Comparison of ENCODE assay signal across 8 cellular contexts in genomic region chr1:165444897-165445370, GRCh38. TPM values are rescaled to one million over a fixed set of nuclear protein-coding genes. Genes with fewer than 3 reads are reported as not detected.
DNase-seq lines count a peak whose midpoint lies in the region; ATAC-seq lines count a peak whose summit lies in the region.

Gene RXRG, minus strand, starts transcription at chr1:165445126. Its CDS starts 233 bp downstream, at chr1:165444893.

- H3K4me3 ChIP-seq in effector memory CD4-positive, alpha-beta T cell (ENCODE audit: insufficient read depth, low read depth, low read length, poor library complexity, severe bottlenecking), result peak within 1 kb of the TSS; percentile 20
- H3K4me3 ChIP-seq in muscle layer of duodenum (ENCODE audit: low read depth in 1 of 2, low read length in 2 of 2), result peak within 1 kb of the TSS; percentile 35 to 57

- DNase-seq in Daoy (ENCODE audit: low read depth) (peak; percentile 62), NCI-H748 (lab: John Stamatoyannopoulos, UW; ENCODE audit: unreplicated experiment) (peak; percentile 82), SKM-1 treated with dmso at 0.1 percent for 144 hours (lab: John Stamatoyannopoulos, UW; ENCODE audit: unreplicated experiment) (no peak)
- DNase-seq in effector memory CD4-positive, alpha-beta T cell, result no peak

- H3K4me1 ChIP-seq in effector memory CD4-positive, alpha-beta T cell (ENCODE audit: control insufficient read depth, insufficient read depth, low read length, poor library complexity, severe bottlenecking), result peaks cover 4% of the 10 kb centered on the region
- peaks cover 0 to 8% of the 10 kb centered on the region in 2 donors for H3K4me1 ChIP-seq in muscle layer of duodenum (ENCODE audit: control insufficient read depth in 1 of 2, insufficient read depth in 2 of 2, low read length in 2 of 2)

- H3K27ac ChIP-seq in effector memory CD4-positive, alpha-beta T cell (ENCODE audit: insufficient read depth, low read length, poor library complexity, severe bottlenecking), result no peak within 1 kb of the TSS
- H3K27ac ChIP-seq in muscle layer of duodenum (ENCODE audit: low read length), result no peak within 1 kb of the TSS

- H3K9me3 ChIP-seq in effector memory CD4-positive, alpha-beta T cell (ENCODE audit: control insufficient read depth, low read length), result no peaks in the 10 kb centered on the region
- no peaks in the 10 kb centered on the region for H3K9me3 ChIP-seq in muscle layer of duodenum (ENCODE audit: control insufficient read depth in 1 of 2, low read length in 2 of 2)

- peaks cover 22% of the 10 kb centered on the region for H3K27me3 ChIP-seq in effector memory CD4-positive, alpha-beta T cell (replicated peaks; ENCODE audit: control insufficient read depth, insufficient read depth, low read length, poor library complexity, severe bottlenecking)
- peaks cover 12% of the 10 kb centered on the region for H3K27me3 ChIP-seq in muscle layer of duodenum (ENCODE audit: low read depth, low read length)

- no peaks in the 10 kb centered on the region for H3K36me3 ChIP-seq in effector memory CD4-positive, alpha-beta T cell (ENCODE audit: control insufficient read depth, insufficient read depth, low read length)
- no peaks in the 10 kb centered on the region for H3K36me3 ChIP-seq in muscle layer of duodenum (ENCODE audit: control insufficient read depth in 1 of 2, insufficient read depth in 2 of 2, low read length in 2 of 2)

- ATAC-seq in HG03175 (IDR thresholded peaks at IDR 0.05; ENCODE audit: unreplicated experiment) (no peak), HG03025 (IDR thresholded peaks at IDR 0.05; ENCODE audit: low FRiP score, unreplicated experiment) (no peak), GM19467 (IDR thresholded peaks at IDR 0.05; ENCODE audit: unreplicated experiment) (no peak)

RNA-seq across cellular contexts. Expression of gene RXRG, which starts in this region (rescaled TPM):
- 0.17 and 1.7 TPM in 2 replicates for total RNA-seq in Daoy (2014; rRNA removed; shearing (Covaris generic))

Comparison
In these comparisons a context has a peak if more than half of its experiments do, and no peak if none do; other contexts are left out.
1. DNase-seq: peak in Daoy (single experiment) and NCI-H748 (single experiment); none in effector memory CD4-positive, alpha-beta T cell (0 of 3) and SKM-1 treated with dmso at 0.1 percent for 144 hours (single experiment).